ENCODE assay signal across 8 cellular contexts in the genomic region with DNA sequence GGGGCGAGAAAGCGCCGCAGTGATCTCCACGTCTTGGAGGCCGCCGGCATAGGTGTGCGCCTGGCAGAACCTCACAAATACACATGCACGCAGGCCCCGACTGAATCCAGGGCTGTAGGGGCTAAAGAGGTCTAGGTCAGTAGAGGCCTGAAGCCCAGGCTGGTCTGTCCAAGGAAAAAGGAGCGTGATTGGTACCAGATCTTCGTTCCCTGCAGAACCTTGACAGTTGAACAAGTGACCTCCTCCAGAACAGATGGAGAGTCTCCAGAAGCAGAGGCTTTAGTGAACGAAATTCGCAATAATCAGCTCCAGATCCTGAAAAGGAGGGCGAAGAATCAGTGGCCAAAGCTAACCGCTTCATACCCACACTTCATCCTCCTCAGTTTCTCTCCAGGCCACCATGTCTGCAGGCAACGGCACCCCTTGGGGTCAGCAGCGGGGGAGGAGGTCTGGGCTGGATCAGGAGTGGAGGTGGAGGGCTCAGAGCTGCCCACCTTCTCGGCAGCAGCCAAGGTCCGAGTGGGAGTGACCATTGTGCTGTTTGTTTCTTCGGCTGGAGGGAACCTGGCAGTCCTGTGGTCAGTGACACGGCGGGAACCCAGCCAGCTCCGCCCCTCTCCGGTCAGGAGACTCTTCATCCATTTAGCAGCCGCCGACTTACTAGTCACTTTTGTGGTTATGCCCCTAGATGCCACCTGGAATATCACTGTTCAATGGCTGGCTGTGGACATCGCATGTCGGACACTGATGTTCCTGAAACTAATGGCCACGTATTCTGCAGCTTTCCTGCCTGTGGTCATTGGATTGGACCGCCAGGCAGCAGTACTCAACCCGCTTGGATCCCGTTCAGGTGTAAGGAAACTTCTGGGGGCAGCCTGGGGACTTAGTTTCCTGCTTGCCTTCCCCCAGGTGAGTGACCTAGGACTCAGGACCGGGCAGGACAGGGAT. TPM values are rescaled to one million over a fixed set of nuclear protein-coding genes. Genes with fewer than 3 reads are reported as not detected.
DNase-seq lines count a peak whose midpoint lies in the region; ATAC-seq, FAIRE-seq and TF ChIP-seq lines count a peak whose summit lies in the region.

No MANE protein-coding gene starts in this region.

- H3K18ac ChIP-seq in neuronal stem cell (ENCODE audit: low read length): peak overlapping the region; percentile 79

- no peak overlapping the region for H3K4ac ChIP-seq in neuronal stem cell (ENCODE audit: low read length)

- TF ChIP-seq POLR2A in H54 (IDR thresholded peaks at IDR 0.05; ENCODE audit: low read depth, low read length): no peak; the same call in 1 of the 2 replicates

- H3K4me2 ChIP-seq in neuronal stem cell (ENCODE audit: insufficient read depth, low read length, poor library complexity, severe bottlenecking): peak overlapping the region; percentile 89

- peak overlapping the region; percentile 29 for H2BK5ac ChIP-seq in neuronal stem cell (ENCODE audit: low read length)

- no peak overlapping the region for H2AK5ac ChIP-seq in neuronal stem cell (ENCODE audit: low read depth, low read length)

- peak; percentile 9 to 13 for ATAC-seq in activated CD4-positive, CD25-positive, alpha-beta regulatory T cell treated with anti-CD3 and anti-CD28 coated beads, Interleukin-2, amount 50 U/mL, for 24 hours

- H3K36me3 Mint-ChIP-seq in activated T-helper 2 cell treated with anti-CD3 and anti-CD28 coated beads, Interferon-gamma antibody, Interleukin-2, Interleukin-4, amounts not matched to agents 10 μg/mL and 5 μg/mL and 100 μg/mL, durations not matched to agents 14 hours and 24 hours and 36 hours (ENCODE audit: low read depth): peaks cover 38% of the 10 kb centered on the region

- no peaks in the 10 kb centered on the region for H3K79me1 ChIP-seq in neuronal stem cell (ENCODE audit: low read depth, low read length)

- peak overlapping the region; percentile 73 for H3K9ac ChIP-seq in neuronal stem cell (ENCODE audit: low read depth, low read length, poor library complexity)

- peaks cover 0 to 54% of the 10 kb centered on the region in 2 donors for H3K36me3 ChIP-seq in neuronal stem cell (replicated peaks in 1 of 2; ENCODE audit: control insufficient read depth in 2 of 2, insufficient read depth in 2 of 2, low read length in 2 of 2)

- H3K27ac Mint-ChIP-seq in activated T-helper 2 cell treated with anti-CD3 and anti-CD28 coated beads, Interferon-gamma antibody, Interleukin-2, Interleukin-4, amounts not matched to agents 10 μg/mL and 5 μg/mL and 100 μg/mL, durations not matched to agents 14 hours and 24 hours and 36 hours: peak overlapping the region; percentile 92

- no peak for DNase-seq in activated CD4-positive, CD25-positive, alpha-beta regulatory T cell treated with anti-CD3 and anti-CD28 coated beads, Interleukin-2, amount 50 U/mL, for 72 hours
- DNase-seq in H54 (ENCODE audit: insufficient read length, low spot score) (peak; percentile 64), NCI-H146 (lab: John Stamatoyannopoulos, UW) (peak; percentile 69), glomerular visceral epithelial cell (ENCODE audit: extremely low spot score) (peak; percentile 80), neuronal stem cell (ENCODE audit: low spot score) (peak; percentile 17), HPDE6-E6E7 (ENCODE audit: extremely low spot score) (no peak)
- DNase-seq in activated T-helper 2 cell treated with anti-CD3 and anti-CD28 coated beads, Interferon-gamma antibody, Interleukin-2, Interleukin-4, amounts not matched to agents 10 μg/mL and 5 μg/mL and 100 μg/mL, durations not matched to agents 14 hours and 24 hours and 36 hours (ENCODE audit: low spot score): peak; percentile 13

- no peaks in the 10 kb centered on the region for H3K9me3 ChIP-seq in neuronal stem cell (replicated peaks in 1 of 2; ENCODE audit: control insufficient read depth in 2 of 2, insufficient read depth in 1 of 2, low read depth in 1 of 2, low read length in 2 of 2)

- no peaks in the 10 kb centered on the region for H3K27me3 Mint-ChIP-seq in activated T-helper 2 cell treated with anti-CD3 and anti-CD28 coated beads, Interferon-gamma antibody, Interleukin-2, Interleukin-4, amounts not matched to agents 10 μg/mL and 5 μg/mL and 100 μg/mL, durations not matched to agents 14 hours and 24 hours and 36 hours (ENCODE audit: low read depth)

- no peak overlapping the region for H3K23ac ChIP-seq in neuronal stem cell (ENCODE audit: low read depth, low read length, poor library complexity)

- H3K14ac ChIP-seq in neuronal stem cell (ENCODE audit: low read length): no peak overlapping the region

- H2BK120ac ChIP-seq in neuronal stem cell (ENCODE audit: low read depth, low read length): no peak overlapping the region

- peak overlapping the region; percentile 91 for H2AFZ ChIP-seq in neuronal stem cell (ENCODE audit: low read length)

- no peak overlapping the region for H3K27ac ChIP-seq in neuronal stem cell (replicated peaks; ENCODE audit: low read length)

- no peak overlapping the region for H2BK15ac ChIP-seq in neuronal stem cell (ENCODE audit: low read length)

- peak overlapping the region; percentile 68 to 91 for H3K4me3 ChIP-seq in neuronal stem cell (ENCODE audit: low read length in 2 of 2)

- no peaks in the 10 kb centered on the region for H3K9me3 Mint-ChIP-seq in activated T-helper 2 cell treated with anti-CD3 and anti-CD28 coated beads, Interferon-gamma antibody, Interleukin-2, Interleukin-4, amounts not matched to agents 10 μg/mL and 5 μg/mL and 100 μg/mL, durations not matched to agents 14 hours and 24 hours and 36 hours

- peaks cover 2 to 11% of the 10 kb centered on the region in 2 donors for H3K4me1 ChIP-seq in neuronal stem cell (ENCODE audit: control insufficient read depth in 2 of 2, insufficient read depth in 1 of 2, low read depth in 1 of 2, low read length in 2 of 2)

- no peak overlapping the region for H4K8ac ChIP-seq in neuronal stem cell (ENCODE audit: low read depth, low read length)

- no peak overlapping the region for H4K91ac ChIP-seq in neuronal stem cell (ENCODE audit: low read depth, low read length, poor library complexity)

- H3K4me1 Mint-ChIP-seq in activated T-helper 2 cell treated with anti-CD3 and anti-CD28 coated beads, Interferon-gamma antibody, Interleukin-2, Interleukin-4, amounts not matched to agents 10 μg/mL and 5 μg/mL and 100 μg/mL, durations not matched to agents 14 hours and 24 hours and 36 hours (ENCODE audit: low read depth): peaks cover 34% of the 10 kb centered on the region

- intact Hi-C loops in activated T-helper 2 cell treated with anti-CD3 and anti-CD28 coated beads, Interferon-gamma antibody, Interleukin-2, Interleukin-4, amounts not matched to agents 10 μg/mL and 5 μg/mL and 100 μg/mL, durations not matched to agents 14 hours and 24 hours and 36 hours (cut with micrococcal nuclease): loop anchor here (1.0 to 5.0 kb wide), 4 partner anchors 8 to 78 kb away; a partner anchor contains a TSS

- H3K27me3 ChIP-seq in neuronal stem cell (ENCODE audit: control insufficient read depth in 3 of 3, insufficient read depth in 3 of 3, low read depth in 1 of 3, low read length in 3 of 3): no peaks in the 10 kb centered on the region

- no peak overlapping the region for H2BK12ac ChIP-seq in neuronal stem cell (ENCODE audit: low read length)

- WGBS in neuronal stem cell (ENCODE audit: extremely low coverage in 2 of 2, insufficient read length in 2 of 2, insufficient replicate concordance in 1 of 2), 2 donors: no CpG with 5 or more reads among the region's 33 CpGs

- FAIRE-seq in H54 (lab: Jason Lieb, UNC): no peak

- H3K4me3 Mint-ChIP-seq in activated T-helper 2 cell treated with anti-CD3 and anti-CD28 coated beads, Interferon-gamma antibody, Interleukin-2, Interleukin-4, amounts not matched to agents 10 μg/mL and 5 μg/mL and 100 μg/mL, durations not matched to agents 14 hours and 24 hours and 36 hours (ENCODE audit: low read depth): peak overlapping the region; percentile 88

RNA-seq across cellular contexts. Expression of a gene that starts 0.7 kb away (rescaled TPM):
- total RNA-seq in activated T-helper 2 cell treated with anti-CD3 and anti-CD28 coated beads, Interferon-gamma antibody, Interleukin-2, Interleukin-4, amounts not matched to agents 10 μg/mL and 5 μg/mL and 100 μg/mL, durations not matched to agents 14 hours and 24 hours and 36 hours: 22.1 and 23.4 TPM in 2 replicates
- polyA plus RNA-seq in neuronal stem cell (2013, experiment 1 of 2): 13.5 TPM
- polyA plus RNA-seq in neuronal stem cell (2013, experiment 2 of 2): 12.5 TPM

RNA-seq across cellular contexts. Expression of a gene that starts 8.0 kb away (rescaled TPM):
- 270 and 287 TPM in 2 replicates for total RNA-seq in activated T-helper 2 cell treated with anti-CD3 and anti-CD28 coated beads, Interferon-gamma antibody, Interleukin-2, Interleukin-4, amounts not matched to agents 10 μg/mL and 5 μg/mL and 100 μg/mL, durations not matched to agents 14 hours and 24 hours and 36 hours
- 178 TPM for polyA plus RNA-seq in neuronal stem cell (2013, experiment 1 of 2)
- polyA plus RNA-seq in neuronal stem cell (2013, experiment 2 of 2): 188 TPM

RNA-seq across cellular contexts. Expression of a gene that starts 9.4 kb away (rescaled TPM):
- 0.89 and 1.1 TPM in 2 replicates for total RNA-seq in activated T-helper 2 cell treated with anti-CD3 and anti-CD28 coated beads, Interferon-gamma antibody, Interleukin-2, Interleukin-4, amounts not matched to agents 10 μg/mL and 5 μg/mL and 100 μg/mL, durations not matched to agents 14 hours and 24 hours and 36 hours
- 0.01 TPM for polyA plus RNA-seq in neuronal stem cell (2013, experiment 1 of 2)
- 0.04 TPM for polyA plus RNA-seq in neuronal stem cell (2013, experiment 2 of 2)

RNA-seq across cellular contexts. Expression of a gene that starts 33.6 kb away (rescaled TPM):
- total RNA-seq in activated T-helper 2 cell treated with anti-CD3 and anti-CD28 coated beads, Interferon-gamma antibody, Interleukin-2, Interleukin-4, amounts not matched to agents 10 μg/mL and 5 μg/mL and 100 μg/mL, durations not matched to agents 14 hours and 24 hours and 36 hours: 0.23 and 0.37 TPM in 2 replicates
- 2.1 TPM for polyA plus RNA-seq in neuronal stem cell (2013, experiment 1 of 2)
- polyA plus RNA-seq in neuronal stem cell (2013, experiment 2 of 2): 2.2 TPM

RNA-seq across cellular contexts. Expression of a gene that starts 38.6 kb away (rescaled TPM):
- 38.1 and 39.4 TPM in 2 replicates for total RNA-seq in activated T-helper 2 cell treated with anti-CD3 and anti-CD28 coated beads, Interferon-gamma antibody, Interleukin-2, Interleukin-4, amounts not matched to agents 10 μg/mL and 5 μg/mL and 100 μg/mL, durations not matched to agents 14 hours and 24 hours and 36 hours
- polyA plus RNA-seq in neuronal stem cell (2013, experiment 1 of 2): 17.1 TPM
- polyA plus RNA-seq in neuronal stem cell (2013, experiment 2 of 2): 17.4 TPM

Comparison
In these comparisons a context has a peak if more than half of its experiments do, and no peak if none do; other contexts are left out.
1. DNase-seq: peak in H54 (single experiment), NCI-H146 (single experiment), activated T-helper 2 cell treated with anti-CD3 and anti-CD28 coated beads, Interferon-gamma antibody, Interleukin-2, Interleukin-4, amounts not matched to agents 10 μg/mL and 5 μg/mL and 100 μg/mL, durations not matched to agents 14 hours and 24 hours and 36 hours (single experiment), glomerular visceral epithelial cell (single experiment) and neuronal stem cell (single experiment); none in activated CD4-positive, CD25-positive, alpha-beta regulatory T cell treated with anti-CD3 and anti-CD28 coated beads, Interleukin-2, amount 50 U/mL, for 72 hours (single experiment) and HPDE6-E6E7 (single experiment).